ENCODE assay signal across 1 cellular context in genomic region chr1:39936724-39937491, GRCh38.
TF ChIP-seq lines count a peak whose summit lies in the region.

No MANE protein-coding gene starts in this region.

TF ChIP-seq in liver, 16 proteins besides CTCF, POLR2A, EP300 and RAD21 (continued from another document):
- TF ChIP-seq ZBTB33 (IDR thresholded peaks at IDR 0.05) (no peak), YY1 (IDR thresholded peaks at IDR 0.05) (no peak), HNF4A (conservative IDR thresholded peaks at IDR 0.05) (peak; percentile 95), HNF4G (IDR thresholded peaks at IDR 0.05) (peak; percentile 55)
- TF ChIP-seq, protein P1, sequence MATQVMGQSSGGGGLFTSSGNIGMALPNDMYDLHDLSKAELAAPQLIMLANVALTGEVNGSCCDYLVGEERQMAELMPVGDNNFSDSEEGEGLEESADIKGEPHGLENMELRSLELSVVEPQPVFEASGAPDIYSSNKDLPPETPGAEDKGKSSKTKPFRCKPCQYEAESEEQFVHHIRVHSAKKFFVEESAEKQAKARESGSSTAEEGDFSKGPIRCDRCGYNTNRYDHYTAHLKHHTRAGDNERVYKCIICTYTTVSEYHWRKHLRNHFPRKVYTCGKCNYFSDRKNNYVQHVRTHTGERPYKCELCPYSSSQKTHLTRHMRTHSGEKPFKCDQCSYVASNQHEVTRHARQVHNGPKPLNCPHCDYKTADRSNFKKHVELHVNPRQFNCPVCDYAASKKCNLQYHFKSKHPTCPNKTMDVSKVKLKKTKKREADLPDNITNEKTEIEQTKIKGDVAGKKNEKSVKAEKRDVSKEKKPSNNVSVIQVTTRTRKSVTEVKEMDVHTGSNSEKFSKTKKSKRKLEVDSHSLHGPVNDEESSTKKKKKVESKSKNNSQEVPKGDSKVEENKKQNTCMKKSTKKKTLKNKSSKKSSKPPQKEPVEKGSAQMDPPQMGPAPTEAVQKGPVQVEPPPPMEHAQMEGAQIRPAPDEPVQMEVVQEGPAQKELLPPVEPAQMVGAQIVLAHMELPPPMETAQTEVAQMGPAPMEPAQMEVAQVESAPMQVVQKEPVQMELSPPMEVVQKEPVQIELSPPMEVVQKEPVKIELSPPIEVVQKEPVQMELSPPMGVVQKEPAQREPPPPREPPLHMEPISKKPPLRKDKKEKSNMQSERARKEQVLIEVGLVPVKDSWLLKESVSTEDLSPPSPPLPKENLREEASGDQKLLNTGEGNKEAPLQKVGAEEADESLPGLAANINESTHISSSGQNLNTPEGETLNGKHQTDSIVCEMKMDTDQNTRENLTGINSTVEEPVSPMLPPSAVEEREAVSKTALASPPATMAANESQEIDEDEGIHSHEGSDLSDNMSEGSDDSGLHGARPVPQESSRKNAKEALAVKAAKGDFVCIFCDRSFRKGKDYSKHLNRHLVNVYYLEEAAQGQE (IDR thresholded peaks at IDR 0.05) = no peak
